Comparison of ENCODE assay signal across 2 cellular contexts in the genomic region with DNA sequence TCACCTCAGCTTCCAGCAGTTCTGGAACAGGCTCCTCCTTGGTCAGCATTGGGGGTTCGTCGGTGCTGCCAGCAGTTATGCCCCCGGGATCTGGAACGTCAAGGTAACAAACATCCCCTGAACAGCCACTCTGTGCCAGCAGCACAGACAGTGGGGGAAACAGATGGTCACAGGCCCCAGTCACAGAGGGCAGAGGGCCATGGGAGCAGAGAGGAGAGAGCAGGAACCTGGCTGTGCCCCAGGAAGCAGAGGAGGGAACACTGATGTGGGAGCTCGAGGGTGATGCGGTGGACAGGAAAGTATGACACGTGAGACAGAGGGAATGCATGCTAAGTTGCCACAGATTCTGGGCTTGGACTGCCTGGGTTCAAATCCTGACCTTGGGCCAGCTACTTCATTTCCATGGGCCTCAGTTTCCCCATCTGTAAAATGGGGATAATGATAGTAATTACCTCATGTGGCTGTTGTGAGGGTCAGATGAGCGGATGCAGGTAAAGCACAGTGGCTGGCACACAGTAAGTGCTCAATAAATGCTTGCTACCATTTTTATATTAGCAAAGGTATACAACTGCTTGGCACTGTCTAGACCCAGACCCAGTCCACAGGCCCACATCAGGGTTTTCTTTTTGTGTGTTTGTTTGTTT.
TF ChIP-seq lines count a peak whose summit lies in the region.

No MANE protein-coding gene starts in this region.

TF ChIP-seq in K562, 482 proteins besides CTCF, POLR2A, EP300 and RAD21:
- TF ChIP-seq HSF4 (CRISPR knock-in tag; IDR thresholded peaks at IDR 0.05; ENCODE audit: borderline replicate concordance), result no peak
- no peak for TF ChIP-seq CSDE1 (IDR thresholded peaks at IDR 0.05)
- peak in 1 of 2 experiments; percentile 26; a peak in 2 of 4 replicates for TF ChIP-seq KDM1A (IDR thresholded peaks at IDR 0.05)
- TF ChIP-seq, protein P1, sequence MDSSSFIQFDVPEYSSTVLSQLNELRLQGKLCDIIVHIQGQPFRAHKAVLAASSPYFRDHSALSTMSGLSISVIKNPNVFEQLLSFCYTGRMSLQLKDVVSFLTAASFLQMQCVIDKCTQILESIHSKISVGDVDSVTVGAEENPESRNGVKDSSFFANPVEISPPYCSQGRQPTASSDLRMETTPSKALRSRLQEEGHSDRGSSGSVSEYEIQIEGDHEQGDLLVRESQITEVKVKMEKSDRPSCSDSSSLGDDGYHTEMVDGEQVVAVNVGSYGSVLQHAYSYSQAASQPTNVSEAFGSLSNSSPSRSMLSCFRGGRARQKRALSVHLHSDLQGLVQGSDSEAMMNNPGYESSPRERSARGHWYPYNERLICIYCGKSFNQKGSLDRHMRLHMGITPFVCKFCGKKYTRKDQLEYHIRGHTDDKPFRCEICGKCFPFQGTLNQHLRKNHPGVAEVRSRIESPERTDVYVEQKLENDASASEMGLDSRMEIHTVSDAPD (CRISPR knock-in tag; IDR thresholded peaks at IDR 0.05), result no peak
- no peak for TF ChIP-seq SIN3A (IDR thresholded peaks at IDR 0.05; ENCODE audit: borderline replicate concordance in 2 of 2, control insufficient read depth in 1 of 2, low read depth in 2 of 2, low read length in 2 of 2)
- no peak for TF ChIP-seq GABPB2 (CRISPR knock-in tag; conservative IDR thresholded peaks at IDR 0.05)
- no peak for TF ChIP-seq ZNF24 (IDR thresholded peaks at IDR 0.05)
- no peak for TF ChIP-seq CCNT2 (IDR thresholded peaks at IDR 0.05; ENCODE audit: borderline replicate concordance, extremely low read depth, insufficient read length, low read depth, low read length)
- TF ChIP-seq SP1 (CRISPR knock-in tag; IDR thresholded peaks at IDR 0.05), result no peak
- 0 out of 2 replicates have a peak, but pooled peaks have one; percentile 51 for TF ChIP-seq ADNP (tag; IDR thresholded peaks at IDR 0.05)
- peak; percentile 81 for TF ChIP-seq BCOR (IDR thresholded peaks at IDR 0.05)
- TF ChIP-seq, protein P2, sequence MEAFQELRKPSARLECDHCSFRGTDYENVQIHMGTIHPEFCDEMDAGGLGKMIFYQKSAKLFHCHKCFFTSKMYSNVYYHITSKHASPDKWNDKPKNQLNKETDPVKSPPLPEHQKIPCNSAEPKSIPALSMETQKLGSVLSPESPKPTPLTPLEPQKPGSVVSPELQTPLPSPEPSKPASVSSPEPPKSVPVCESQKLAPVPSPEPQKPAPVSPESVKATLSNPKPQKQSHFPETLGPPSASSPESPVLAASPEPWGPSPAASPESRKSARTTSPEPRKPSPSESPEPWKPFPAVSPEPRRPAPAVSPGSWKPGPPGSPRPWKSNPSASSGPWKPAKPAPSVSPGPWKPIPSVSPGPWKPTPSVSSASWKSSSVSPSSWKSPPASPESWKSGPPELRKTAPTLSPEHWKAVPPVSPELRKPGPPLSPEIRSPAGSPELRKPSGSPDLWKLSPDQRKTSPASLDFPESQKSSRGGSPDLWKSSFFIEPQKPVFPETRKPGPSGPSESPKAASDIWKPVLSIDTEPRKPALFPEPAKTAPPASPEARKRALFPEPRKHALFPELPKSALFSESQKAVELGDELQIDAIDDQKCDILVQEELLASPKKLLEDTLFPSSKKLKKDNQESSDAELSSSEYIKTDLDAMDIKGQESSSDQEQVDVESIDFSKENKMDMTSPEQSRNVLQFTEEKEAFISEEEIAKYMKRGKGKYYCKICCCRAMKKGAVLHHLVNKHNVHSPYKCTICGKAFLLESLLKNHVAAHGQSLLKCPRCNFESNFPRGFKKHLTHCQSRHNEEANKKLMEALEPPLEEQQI (IDR thresholded peaks at IDR 0.05), result no peak
- TF ChIP-seq MTA1 (IDR thresholded peaks at IDR 0.05; ENCODE audit: borderline replicate concordance), result no peak
- TF ChIP-seq RUNX1 (IDR thresholded peaks at IDR 0.05; ENCODE audit: low read depth), result no peak
- TF ChIP-seq SLC30A9 (CRISPR knock-in tag; IDR thresholded peaks at IDR 0.05), result no peak
- TF ChIP-seq RBM25 (IDR thresholded peaks at IDR 0.05; ENCODE audit: low read depth, low read length, severe bottlenecking), result peak; percentile 84
- TF ChIP-seq TCF3 (CRISPR knock-in tag; IDR thresholded peaks at IDR 0.05), result no peak
- no peak for TF ChIP-seq ZNF79 (CRISPR knock-in tag; IDR thresholded peaks at IDR 0.05; ENCODE audit: low read depth)
- TF ChIP-seq, protein P3, sequence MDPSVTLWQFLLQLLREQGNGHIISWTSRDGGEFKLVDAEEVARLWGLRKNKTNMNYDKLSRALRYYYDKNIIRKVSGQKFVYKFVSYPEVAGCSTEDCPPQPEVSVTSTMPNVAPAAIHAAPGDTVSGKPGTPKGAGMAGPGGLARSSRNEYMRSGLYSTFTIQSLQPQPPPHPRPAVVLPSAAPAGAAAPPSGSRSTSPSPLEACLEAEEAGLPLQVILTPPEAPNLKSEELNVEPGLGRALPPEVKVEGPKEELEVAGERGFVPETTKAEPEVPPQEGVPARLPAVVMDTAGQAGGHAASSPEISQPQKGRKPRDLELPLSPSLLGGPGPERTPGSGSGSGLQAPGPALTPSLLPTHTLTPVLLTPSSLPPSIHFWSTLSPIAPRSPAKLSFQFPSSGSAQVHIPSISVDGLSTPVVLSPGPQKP (CRISPR knock-in tag; IDR thresholded peaks at IDR 0.05), result no peak

TF ChIP-seq in liver, 16 proteins besides CTCF, POLR2A, EP300 and RAD21:
- TF ChIP-seq NR2F2 (IDR thresholded peaks at IDR 0.05), result peak; percentile 42
- TF ChIP-seq, protein P4, sequence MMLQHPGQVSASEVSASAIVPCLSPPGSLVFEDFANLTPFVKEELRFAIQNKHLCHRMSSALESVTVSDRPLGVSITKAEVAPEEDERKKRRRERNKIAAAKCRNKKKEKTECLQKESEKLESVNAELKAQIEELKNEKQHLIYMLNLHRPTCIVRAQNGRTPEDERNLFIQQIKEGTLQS (IDR thresholded peaks at IDR 0.05), result no peak
TF ChIP-seq in liver: peak in this region for 1.
